8 cellular contexts compared by ENCODE assay signal in the genomic region with DNA sequence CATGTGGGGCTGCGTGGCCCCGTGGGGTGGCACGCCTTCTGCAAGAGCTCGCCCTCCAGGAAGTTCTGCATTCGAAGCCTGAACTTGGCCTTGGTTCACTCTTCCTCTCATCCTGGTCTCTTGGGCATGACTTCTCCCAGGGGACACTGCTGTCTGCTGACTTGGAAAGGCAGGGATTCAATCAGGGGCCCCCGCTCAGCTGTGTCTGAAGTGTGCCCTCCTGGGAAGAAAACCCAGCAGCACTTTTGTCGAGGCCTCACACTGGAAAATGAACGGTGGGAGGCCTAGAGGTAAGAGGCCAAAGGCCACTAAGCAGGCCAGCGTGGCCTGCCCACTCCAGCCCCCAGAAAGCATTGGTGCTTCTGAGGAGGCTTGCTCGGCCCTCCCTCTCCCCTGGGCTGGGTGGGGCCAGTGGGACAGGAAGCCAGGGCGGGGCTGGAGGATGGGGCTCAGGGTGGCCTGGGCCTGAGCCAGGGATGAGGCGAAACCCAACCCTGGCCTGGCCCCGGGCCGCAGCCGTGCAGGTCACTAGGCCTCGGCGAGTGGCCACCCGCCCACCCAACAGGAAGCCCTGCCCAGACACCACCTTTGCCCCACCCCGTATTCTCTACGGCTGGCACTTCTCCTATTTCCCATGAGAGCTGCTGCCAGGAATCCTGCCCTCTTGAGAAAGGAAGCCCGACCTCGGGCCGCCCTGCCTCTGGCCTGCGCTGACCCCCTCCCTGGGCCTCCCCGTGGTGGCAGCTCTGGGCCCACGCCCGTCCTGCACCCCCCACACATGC.
DNase-seq lines count a peak whose midpoint lies in the region; ATAC-seq and TF ChIP-seq lines count a peak whose summit lies in the region.

No MANE protein-coding gene starts in this region.

- no peak overlapping the region for H3K4me3 ChIP-seq in CD4-positive, CD25-positive, alpha-beta regulatory T cell (ENCODE audit: low read depth, low read length)
- H3K4me3 ChIP-seq in esophagus (ENCODE audit: low read depth in 1 of 2, low read length in 2 of 2): no peak overlapping the region
- H3K4me3 ChIP-seq in uterus: no peak overlapping the region

- H3K36me3 ChIP-seq in CD4-positive, CD25-positive, alpha-beta regulatory T cell (ENCODE audit: control insufficient read depth, insufficient read depth, low read length): no peaks in the 10 kb centered on the region
- H3K36me3 ChIP-seq in esophagus (ENCODE audit: control insufficient read depth in 2 of 2, insufficient read depth in 2 of 2, low read length in 1 of 2) (peaks cover 0 to 4% of the 10 kb centered on the region in 2 donors), uterus (no peaks in the 10 kb centered on the region)

- CTCF ChIA-PET in activated CD4-positive, alpha-beta memory T cell treated with anti-CD3 and anti-CD28 coated beads for 36 hours (lab: Charles Lee): no interaction called here

- no peaks in the 10 kb centered on the region for H3K9me3 Mint-ChIP-seq in CD4-positive, CD25-positive, alpha-beta regulatory T cell
- H3K9me3 Mint-ChIP-seq in activated CD4-positive, alpha-beta memory T cell treated with anti-CD3 and anti-CD28 coated beads for 36 hours: no peaks in the 10 kb centered on the region
- no peaks in the 10 kb centered on the region for H3K9me3 Mint-ChIP-seq in natural killer cell treated with Interleukin-12 subunit alpha and Interleukin-12 subunit beta and Interleukin-15 and Interleukin-18, amount 100 ng/mL, for 72 hours

- H3K9me3 ChIP-seq in CD4-positive, CD25-positive, alpha-beta regulatory T cell (ENCODE audit: control insufficient read depth in 2 of 2, low read length in 2 of 2): no peaks in the 10 kb centered on the region
- H3K9me3 ChIP-seq in esophagus (ENCODE audit: control insufficient read depth in 2 of 2, insufficient read depth in 1 of 2, low read depth in 1 of 2, low read length in 1 of 2): no peaks in the 10 kb centered on the region
- H3K9me3 ChIP-seq in uterus: no peaks in the 10 kb centered on the region

- TF ChIP-seq POLR2A in uterus (IDR thresholded peaks at IDR 0.05): no peak

- peak; percentile 99 for TF ChIP-seq EP300 in Ishikawa (IDR thresholded peaks at IDR 0.05; ENCODE audit: borderline replicate concordance)

- peak overlapping the region; percentile 23 for H3K27ac ChIP-seq in CD4-positive, CD25-positive, alpha-beta regulatory T cell (ENCODE audit: insufficient read depth, low read length, poor library complexity, severe bottlenecking)
- H3K27ac ChIP-seq in esophagus (ENCODE audit: low read depth in 2 of 2, low read length in 1 of 2) (peak overlapping the region; percentile 91), uterus (peak overlapping the region; percentile 93 to 94)

- TF ChIP-seq RAD21 in Ishikawa (IDR thresholded peaks at IDR 0.05; ENCODE audit: low read depth): peak; percentile 18; the same call in 1 of the 2 replicates

- no peak for TF ChIP-seq CTCF in uterus (IDR thresholded peaks at IDR 0.05)

- 22 to 35% methylated on average over 26 to 27 of the region's 27 CpGs for WGBS in esophagus, 2 donors

- no peaks in the 10 kb centered on the region for H3K36me3 Mint-ChIP-seq in CD4-positive, CD25-positive, alpha-beta regulatory T cell
- no peaks in the 10 kb centered on the region for H3K36me3 Mint-ChIP-seq in activated CD4-positive, alpha-beta memory T cell treated with anti-CD3 and anti-CD28 coated beads for 36 hours
- H3K36me3 Mint-ChIP-seq in natural killer cell treated with Interleukin-12 subunit alpha and Interleukin-12 subunit beta and Interleukin-15 and Interleukin-18, amount 100 ng/mL, for 72 hours: no peaks in the 10 kb centered on the region

- peaks cover 0 to 66% (median 26%) of the 10 kb centered on the region in 4 donors for H3K4me1 Mint-ChIP-seq in CD4-positive, CD25-positive, alpha-beta regulatory T cell
- peaks cover 38% of the 10 kb centered on the region for H3K4me1 Mint-ChIP-seq in activated CD4-positive, alpha-beta memory T cell treated with anti-CD3 and anti-CD28 coated beads for 36 hours (ENCODE audit: low read depth)
- peaks cover 22 to 39% of the 10 kb centered on the region in 2 donors for H3K4me1 Mint-ChIP-seq in natural killer cell treated with Interleukin-12 subunit alpha and Interleukin-12 subunit beta and Interleukin-15 and Interleukin-18, amount 100 ng/mL, for 72 hours (ENCODE audit: low read depth in 2 of 2)

- no peaks in the 10 kb centered on the region for H3K27me3 Mint-ChIP-seq in CD4-positive, CD25-positive, alpha-beta regulatory T cell
- H3K27me3 Mint-ChIP-seq in activated CD4-positive, alpha-beta memory T cell treated with anti-CD3 and anti-CD28 coated beads for 36 hours: no peaks in the 10 kb centered on the region
- H3K27me3 Mint-ChIP-seq in natural killer cell treated with Interleukin-12 subunit alpha and Interleukin-12 subunit beta and Interleukin-15 and Interleukin-18, amount 100 ng/mL, for 72 hours: no peaks in the 10 kb centered on the region

- POLR2A ChIA-PET in activated CD4-positive, alpha-beta memory T cell treated with anti-CD3 and anti-CD28 coated beads for 36 hours (lab: Charles Lee): interaction anchor here (0.7 kb wide), 1 partner anchor 52 kb away, joined by 3 read pairs; no protein-coding TSS in a partner anchor

- H3K27ac Mint-ChIP-seq in CD4-positive, CD25-positive, alpha-beta regulatory T cell: peak overlapping the region; percentile 76 to 93 (median 88)
- peak overlapping the region; percentile 23 for H3K27ac Mint-ChIP-seq in activated CD4-positive, alpha-beta memory T cell treated with anti-CD3 and anti-CD28 coated beads for 36 hours
- H3K27ac Mint-ChIP-seq in natural killer cell treated with Interleukin-12 subunit alpha and Interleukin-12 subunit beta and Interleukin-15 and Interleukin-18, amount 100 ng/mL, for 72 hours: peak overlapping the region; percentile 77 to 83

- peak overlapping the region in 3 of 4 donors; percentile 36 to 64 (median 60) for H3K4me3 Mint-ChIP-seq in CD4-positive, CD25-positive, alpha-beta regulatory T cell
- H3K4me3 Mint-ChIP-seq in activated CD4-positive, alpha-beta memory T cell treated with anti-CD3 and anti-CD28 coated beads for 36 hours: no peak overlapping the region
- peak overlapping the region; percentile 36 for H3K4me3 Mint-ChIP-seq in natural killer cell treated with Interleukin-12 subunit alpha and Interleukin-12 subunit beta and Interleukin-15 and Interleukin-18, amount 100 ng/mL, for 72 hours

- no peaks in the 10 kb centered on the region for H3K27me3 ChIP-seq in CD4-positive, CD25-positive, alpha-beta regulatory T cell (ENCODE audit: control insufficient read depth, insufficient read depth, low read length)
- H3K27me3 ChIP-seq in esophagus (ENCODE audit: control insufficient read depth in 1 of 2, insufficient read depth in 2 of 2, low read length in 2 of 2) (no peaks in the 10 kb centered on the region), uterus (no peaks in the 10 kb centered on the region)

- peak; percentile 12 to 81 (median 35) for DNase-seq in CD4-positive, CD25-positive, alpha-beta regulatory T cell
- peak; percentile 68 for DNase-seq in activated CD4-positive, alpha-beta memory T cell treated with anti-CD3 and anti-CD28 coated beads for 36 hours
- DNase-seq in natural killer cell treated with Interleukin-12 subunit alpha and Interleukin-12 subunit beta and Interleukin-15 and Interleukin-18, amount 100 ng/mL, for 72 hours (ENCODE audit: low spot score): peak; percentile 77
- DNase-seq in uterus (peak; percentile 82 to 88), NCI-H1930 (lab: John Stamatoyannopoulos, UW) (no peak)

- peaks cover 57% of the 10 kb centered on the region for H3K4me1 ChIP-seq in CD4-positive, CD25-positive, alpha-beta regulatory T cell (ENCODE audit: control insufficient read depth, insufficient read depth, low read length, poor library complexity, severe bottlenecking)
- H3K4me1 ChIP-seq in esophagus (ENCODE audit: control insufficient read depth in 2 of 2, insufficient read depth in 2 of 2, low read length in 1 of 2): peaks cover 50 to 53% of the 10 kb centered on the region in 2 donors
- peaks cover 23 to 73% of the 10 kb centered on the region in 2 donors for H3K4me1 ChIP-seq in uterus

- ATAC-seq in CD4-positive, CD25-positive, alpha-beta regulatory T cell (ENCODE audit: low read depth in 2 of 2): peak; percentile 79 to 83
- peak; percentile 77 for ATAC-seq in GM21447 (IDR thresholded peaks at IDR 0.05; ENCODE audit: unreplicated experiment)
- peak; percentile 87 to 91 for ATAC-seq in natural killer cell treated with Interleukin-12 subunit alpha and Interleukin-12 subunit beta and Interleukin-15 and Interleukin-18, amount 100 ng/mL, for 72 hours

- intact Hi-C loops in activated CD4-positive, alpha-beta memory T cell treated with anti-CD3 and anti-CD28 coated beads for 36 hours (cut with micrococcal nuclease): no loop called here
- intact Hi-C loops in uterus (cut with DNase I; ENCODE audit: low total_unique reads): no loop called here

TF ChIP-seq in Ishikawa, 13 proteins besides CTCF, POLR2A, EP300 and RAD21 (continues in another document):
- TF ChIP-seq ZBTB7A (IDR thresholded peaks at IDR 0.05; ENCODE audit: low read depth) (peak; percentile 63; the same call in 1 of the 2 replicates), FOXM1 (IDR thresholded peaks at IDR 0.05; ENCODE audit: borderline replicate concordance, low read depth) (peak; percentile 94)
- TF ChIP-seq, protein P1, sequence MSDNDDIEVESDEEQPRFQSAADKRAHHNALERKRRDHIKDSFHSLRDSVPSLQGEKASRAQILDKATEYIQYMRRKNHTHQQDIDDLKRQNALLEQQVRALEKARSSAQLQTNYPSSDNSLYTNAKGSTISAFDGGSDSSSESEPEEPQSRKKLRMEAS (IDR thresholded peaks at IDR 0.05): no peak; the same call in none of the 2 replicates

Comparison
In these comparisons a context has a peak if more than half of its experiments do, and no peak if none do; other contexts are left out.
1. DNase-seq: peak in CD4-positive, CD25-positive, alpha-beta regulatory T cell (3 of 3), activated CD4-positive, alpha-beta memory T cell treated with anti-CD3 and anti-CD28 coated beads for 36 hours (single experiment), natural killer cell treated with Interleukin-12 subunit alpha and Interleukin-12 subunit beta and Interleukin-15 and Interleukin-18, amount 100 ng/mL, for 72 hours (single experiment) and uterus (2 of 2); none in NCI-H1930 (0 of 2).
2. H3K27ac ChIP-seq: peak in every context shown above with its lines; median percentile 94 in uterus; 91 in esophagus; 23 in CD4-positive, CD25-positive, alpha-beta regulatory T cell.
3. H3K27ac Mint-ChIP-seq: peak in every context shown above with its lines; median percentile 88 in CD4-positive, CD25-positive, alpha-beta regulatory T cell; 80 in natural killer cell treated with Interleukin-12 subunit alpha and Interleukin-12 subunit beta and Interleukin-15 and Interleukin-18, amount 100 ng/mL, for 72 hours; 23 in activated CD4-positive, alpha-beta memory T cell treated with anti-CD3 and anti-CD28 coated beads for 36 hours.
4. Peak in every context shown above with its lines, with median percentiles within 50 percentile points of each other: ATAC-seq.